Comparison of ENCODE assay signal across 8 cellular contexts in the genomic region with DNA sequence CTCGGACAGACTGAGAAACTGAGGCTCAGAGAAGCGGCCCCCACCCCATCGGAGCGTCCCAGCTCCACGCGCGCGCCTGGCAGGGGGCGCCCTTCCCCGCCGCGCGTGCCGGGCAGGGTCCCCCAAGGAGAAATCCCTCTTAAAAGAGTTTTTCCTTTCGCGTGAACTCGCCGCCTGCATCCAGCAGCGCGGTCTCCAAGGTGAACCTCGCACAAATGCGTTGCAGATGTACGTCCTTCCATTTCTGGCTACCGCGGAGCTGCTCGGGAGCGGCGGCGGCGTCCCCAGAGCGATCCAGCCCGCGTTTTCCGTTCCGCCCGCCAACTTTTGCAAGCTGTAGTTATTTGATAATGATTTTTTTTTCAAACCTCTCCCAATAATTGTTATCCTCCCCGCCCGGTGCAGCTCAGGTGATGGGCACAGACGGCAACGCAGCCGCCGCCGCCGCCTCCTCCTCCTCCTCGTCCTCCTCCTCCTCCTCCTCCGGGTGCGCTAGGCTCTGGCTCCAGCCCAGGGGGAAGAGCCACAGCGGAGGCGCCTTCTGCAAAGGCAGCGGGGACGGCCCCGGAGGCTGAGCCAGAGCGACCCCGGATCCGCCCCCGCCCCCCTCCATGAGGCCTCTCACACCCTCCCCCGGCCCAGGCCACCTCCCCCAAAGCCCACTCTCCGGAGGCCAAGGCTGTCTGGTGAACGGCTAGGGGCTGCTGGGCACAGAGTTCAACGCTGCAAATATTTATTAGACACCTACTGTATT.
A peak's percentile ranks its signal among the peaks of the same experiment; 100 is the strongest.
DNase-seq lines count a peak whose midpoint lies in the region; ATAC-seq and TF ChIP-seq lines count a peak whose summit lies in the region.

No MANE protein-coding gene starts in this region.

- peaks cover 22 to 34% of the 10 kb centered on the region in 2 experiments for H3K4me1 ChIP-seq in HCT116 (ENCODE audit: control insufficient read depth in 1 of 2, insufficient read depth in 2 of 2, low read length in 2 of 2)

- peak overlapping the region; percentile 91 for H2AFZ ChIP-seq in HCT116 (ENCODE audit: low read depth, low read length, poor library complexity, severe bottlenecking)

- H3K4me3 ChIP-seq in AG09309 (ENCODE audit: control insufficient read depth, low read depth, low read length) (peak overlapping the region; percentile 46), HCT116 (replicated peaks in 1 of 2; ENCODE audit: low read depth in 1 of 2, low read length in 2 of 2) (peak overlapping the region; percentile 49 to 61)

- H3K36me3 Mint-ChIP-seq in natural killer cell treated with Interleukin-12 subunit alpha and Interleukin-12 subunit beta and Interleukin-15 and Interleukin-18, amount 100 ng/mL, for 72 hours, result no peaks in the 10 kb centered on the region

- no peaks in the 10 kb centered on the region for H3K36me3 ChIP-seq in HCT116 (ENCODE audit: control insufficient read depth in 1 of 2, insufficient read depth in 2 of 2, low read length in 2 of 2)

- CTCF ChIA-PET in HCT116 (lab: Charles Lee), result interaction anchor here (1.2 to 2.6 kb wide), 6 partner anchors 9 to 141 kb away, joined by 3 to 7 read pairs (median 5); a partner anchor contains a TSS

- H3K9me3 Mint-ChIP-seq in natural killer cell treated with Interleukin-12 subunit alpha and Interleukin-12 subunit beta and Interleukin-15 and Interleukin-18, amount 100 ng/mL, for 72 hours, result no peaks in the 10 kb centered on the region
- H3K9me3 Mint-ChIP-seq in stimulated activated naive CD8-positive, alpha-beta T cell treated with anti-CD3 and anti-CD28 coated beads, Interleukin-15, amount 100 ng/mL, for 72 hours, result no peaks in the 10 kb centered on the region

- H3K4me3 Mint-ChIP-seq in natural killer cell treated with Interleukin-12 subunit alpha and Interleukin-12 subunit beta and Interleukin-15 and Interleukin-18, amount 100 ng/mL, for 72 hours, result peak overlapping the region; percentile 72
- peak overlapping the region; percentile 84 for H3K4me3 Mint-ChIP-seq in stimulated activated naive CD8-positive, alpha-beta T cell treated with anti-CD3 and anti-CD28 coated beads, Interleukin-15, amount 100 ng/mL, for 72 hours

- no peak for DNase-seq in AG09309 (ENCODE audit: low read depth)
- DNase-seq in HCT116 (ENCODE audit: low read depth, low spot score), result no peak
- peak; percentile 77 for DNase-seq in NOMO-1 treated with dmso at 0.1 percent for 144 hours (lab: John Stamatoyannopoulos, UW; ENCODE audit: unreplicated experiment)
- peak; percentile 66 for DNase-seq in activated CD8-positive, alpha-beta memory T cell treated with anti-CD3 and anti-CD28 coated beads, Interleukin-2, amount 50 U/mL, for 4 hours
- DNase-seq in natural killer cell treated with Interleukin-12 subunit alpha and Interleukin-12 subunit beta and Interleukin-15 and Interleukin-18, amount 100 ng/mL, for 72 hours (ENCODE audit: low spot score), result no peak
- DNase-seq in stimulated activated naive CD8-positive, alpha-beta T cell treated with anti-CD3 and anti-CD28 coated beads, Interleukin-15, amount 100 ng/mL, for 72 hours, result peak; percentile 67 to 68
- DNase-seq in cerebellar nuclear complex (lab: John Stamatoyannopoulos, UW), result no peak

- H3K27me3 ChIP-seq in HCT116 (ENCODE audit: insufficient read depth, low read length), result no peaks in the 10 kb centered on the region

- peaks cover 0 to 2% of the 10 kb centered on the region in 2 donors for H3K27me3 Mint-ChIP-seq in natural killer cell treated with Interleukin-12 subunit alpha and Interleukin-12 subunit beta and Interleukin-15 and Interleukin-18, amount 100 ng/mL, for 72 hours
- no peaks in the 10 kb centered on the region for H3K27me3 Mint-ChIP-seq in stimulated activated naive CD8-positive, alpha-beta T cell treated with anti-CD3 and anti-CD28 coated beads, Interleukin-15, amount 100 ng/mL, for 72 hours

- no peak for TF ChIP-seq POLR2A in HCT116 (IDR thresholded peaks at IDR 0.05; ENCODE audit: borderline replicate concordance, extremely low read depth, insufficient read depth, insufficient read length)

- ATAC-seq in HCT116 (peak; percentile 81), esophagus mucosa (peak; percentile 47)
- ATAC-seq in natural killer cell treated with Interleukin-12 subunit alpha and Interleukin-12 subunit beta and Interleukin-15 and Interleukin-18, amount 100 ng/mL, for 72 hours, result peak; percentile 59 to 63
- peak; percentile 70 for ATAC-seq in stimulated activated naive CD8-positive, alpha-beta T cell treated with anti-CD3 and anti-CD28 coated beads, Interleukin-15, amount 100 ng/mL, for 72 hours

- H3K9me2 ChIP-seq in HCT116 (ENCODE audit: insufficient read depth), result no peaks in the 10 kb centered on the region

- peak overlapping the region; percentile 94 for H3K4me2 ChIP-seq in HCT116 (ENCODE audit: low read length)

- RAD21 ChIA-PET in HCT116 (lab: Charles Lee; ENCODE audit: low non-redundant PET in 1 of 2, low total read pairs in 2 of 2, uncharacterized antibody in 2 of 2, unreplicated experiment in 2 of 2), result no interaction called here

- H3K9ac ChIP-seq in HCT116 (ENCODE audit: low read length), result peak overlapping the region; percentile 61

- H3K4me1 Mint-ChIP-seq in natural killer cell treated with Interleukin-12 subunit alpha and Interleukin-12 subunit beta and Interleukin-15 and Interleukin-18, amount 100 ng/mL, for 72 hours (ENCODE audit: low read depth in 2 of 2), result peaks cover 6 to 10% of the 10 kb centered on the region in 2 donors
- peaks cover 75% of the 10 kb centered on the region for H3K4me1 Mint-ChIP-seq in stimulated activated naive CD8-positive, alpha-beta T cell treated with anti-CD3 and anti-CD28 coated beads, Interleukin-15, amount 100 ng/mL, for 72 hours

- no TSS peak for BruUV-seq in HCT116 (replicated peaks; lab: Mats Ljungman, UMichigan)

- POLR2A ChIA-PET in HCT116 (lab: Charles Lee), result interaction anchor here (1.0 to 1.7 kb wide), 3 partner anchors 66 to 74 kb away, joined by 3 read pairs; a partner anchor contains a TSS

- H3K27ac Mint-ChIP-seq in natural killer cell treated with Interleukin-12 subunit alpha and Interleukin-12 subunit beta and Interleukin-15 and Interleukin-18, amount 100 ng/mL, for 72 hours, result no peak overlapping the region
- H3K27ac Mint-ChIP-seq in stimulated activated naive CD8-positive, alpha-beta T cell treated with anti-CD3 and anti-CD28 coated beads, Interleukin-15, amount 100 ng/mL, for 72 hours, result peak overlapping the region in 1 of 2 donors; percentile 72

- TF ChIP-seq CTCF in AG09309 (IDR thresholded peaks at IDR 0.05; ENCODE audit: control insufficient read depth, insufficient read depth, low read depth, low read length, missing control alignments) (peak; percentile 39), HCT116 (IDR thresholded peaks at IDR 0.05 in 2 of 3, conservative IDR thresholded peaks at IDR 0.05 in 1 of 3; ENCODE audit: borderline replicate concordance in 1 of 3, insufficient read depth in 1 of 3, low read depth in 2 of 3, low read length in 2 of 3) (peak; percentile 23 to 57 (median 46); a peak in 4 of 6 replicates)

- peak overlapping the region; percentile 57 for H3K27ac ChIP-seq in HCT116 (ENCODE audit: low read depth, low read length)

- intact Hi-C loops in HCT116 (cut with micrococcal nuclease), result loop anchor here (1.0 kb wide), 1 partner anchor 72 kb away; no protein-coding TSS in a partner anchor

- no peaks in the 10 kb centered on the region for H3K79me2 ChIP-seq in HCT116 (ENCODE audit: insufficient read depth, low read length)

- TF ChIP-seq RAD21 in HCT116 (IDR thresholded peaks at IDR 0.05; ENCODE audit: low read depth), result peak; percentile 50

- no peaks in the 10 kb centered on the region for H4K20me1 ChIP-seq in HCT116 (ENCODE audit: insufficient read depth)

- H3K9me3 ChIP-seq in HCT116 (ENCODE audit: control insufficient read depth in 1 of 2, insufficient read depth in 1 of 2, low read depth in 1 of 2, low read length in 2 of 2), result no peaks in the 10 kb centered on the region

TF ChIP-seq in HCT116, 20 proteins besides CTCF, POLR2A, EP300 and RAD21 (continues in another document):
- TF ChIP-seq, protein P1, sequence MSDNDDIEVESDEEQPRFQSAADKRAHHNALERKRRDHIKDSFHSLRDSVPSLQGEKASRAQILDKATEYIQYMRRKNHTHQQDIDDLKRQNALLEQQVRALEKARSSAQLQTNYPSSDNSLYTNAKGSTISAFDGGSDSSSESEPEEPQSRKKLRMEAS (IDR thresholded peaks at IDR 0.05), result peak; percentile 44; the same call in 1 of the 2 replicates
- TF ChIP-seq, protein P2, sequence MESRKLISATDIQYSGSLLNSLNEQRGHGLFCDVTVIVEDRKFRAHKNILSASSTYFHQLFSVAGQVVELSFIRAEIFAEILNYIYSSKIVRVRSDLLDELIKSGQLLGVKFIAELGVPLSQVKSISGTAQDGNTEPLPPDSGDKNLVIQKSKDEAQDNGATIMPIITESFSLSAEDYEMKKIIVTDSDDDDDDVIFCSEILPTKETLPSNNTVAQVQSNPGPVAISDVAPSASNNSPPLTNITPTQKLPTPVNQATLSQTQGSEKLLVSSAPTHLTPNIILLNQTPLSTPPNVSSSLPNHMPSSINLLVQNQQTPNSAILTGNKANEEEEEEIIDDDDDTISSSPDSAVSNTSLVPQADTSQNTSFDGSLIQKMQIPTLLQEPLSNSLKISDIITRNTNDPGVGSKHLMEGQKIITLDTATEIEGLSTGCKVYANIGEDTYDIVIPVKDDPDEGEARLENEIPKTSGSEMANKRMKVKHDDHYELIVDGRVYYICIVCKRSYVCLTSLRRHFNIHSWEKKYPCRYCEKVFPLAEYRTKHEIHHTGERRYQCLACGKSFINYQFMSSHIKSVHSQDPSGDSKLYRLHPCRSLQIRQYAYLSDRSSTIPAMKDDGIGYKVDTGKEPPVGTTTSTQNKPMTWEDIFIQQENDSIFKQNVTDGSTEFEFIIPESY (IDR thresholded peaks at IDR 0.05; ENCODE audit: extremely low read depth, insufficient replicate concordance, low read length), result no peak
- TF ChIP-seq JUND (IDR thresholded peaks at IDR 0.05), result no peak; the same call in 1 of the 2 replicates
- no peak for TF ChIP-seq POLR2AphosphoS5 (IDR thresholded peaks at IDR 0.05; ENCODE audit: low read depth, low read length)
- peak; percentile 38 for TF ChIP-seq TCF7L2 (IDR thresholded peaks at IDR 0.05; ENCODE audit: borderline replicate concordance, extremely low read depth, insufficient read depth, insufficient read length)
- no peak for TF ChIP-seq EZH2 (IDR thresholded peaks at IDR 0.05)
- TF ChIP-seq, protein P3, sequence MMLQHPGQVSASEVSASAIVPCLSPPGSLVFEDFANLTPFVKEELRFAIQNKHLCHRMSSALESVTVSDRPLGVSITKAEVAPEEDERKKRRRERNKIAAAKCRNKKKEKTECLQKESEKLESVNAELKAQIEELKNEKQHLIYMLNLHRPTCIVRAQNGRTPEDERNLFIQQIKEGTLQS (IDR thresholded peaks at IDR 0.05), result no peak
- TF ChIP-seq EZH2phosphoT487 (IDR thresholded peaks at IDR 0.05; ENCODE audit: borderline replicate concordance), result no peak
- TF ChIP-seq SRF (IDR thresholded peaks at IDR 0.05; ENCODE audit: low read depth), result no peak
- peak; percentile 72 for TF ChIP-seq SP1 (IDR thresholded peaks at IDR 0.05; ENCODE audit: low read depth)
- 0 out of 2 replicates have a peak, but pooled peaks have one; percentile 54 for TF ChIP-seq EGR1 (IDR thresholded peaks at IDR 0.05; ENCODE audit: low read depth)

Comparison
In these comparisons a context has a peak if more than half of its experiments do, and no peak if none do; other contexts are left out.
1. DNase-seq: peak in NOMO-1 treated with dmso at 0.1 percent for 144 hours (single experiment), activated CD8-positive, alpha-beta memory T cell treated with anti-CD3 and anti-CD28 coated beads, Interleukin-2, amount 50 U/mL, for 4 hours (single experiment) and stimulated activated naive CD8-positive, alpha-beta T cell treated with anti-CD3 and anti-CD28 coated beads, Interleukin-15, amount 100 ng/mL, for 72 hours (2 of 2); none in AG09309 (single experiment), HCT116 (single experiment), natural killer cell treated with Interleukin-12 subunit alpha and Interleukin-12 subunit beta and Interleukin-15 and Interleukin-18, amount 100 ng/mL, for 72 hours (single experiment) and cerebellar nuclear complex (0 of 2).
2. Peak in every context shown above with its lines, with median percentiles within 50 percentile points of each other: ATAC-seq.